Comparison of ENCODE assay signal across 17 cellular contexts in genomic region chr1:25128168-25128621, GRCh38.
A peak's percentile ranks its signal among the peaks of the same experiment; 100 is the strongest.
DNase-seq lines count a peak whose midpoint lies in the region; ATAC-seq, FAIRE-seq and TF ChIP-seq lines count a peak whose summit lies in the region.
"Had no signal": no experiment of that assay in that cellular context is flagged by ENCODE, and none has a peak within 500 bp of the region (broad histone marks: within the 10 kb centered on the region; RNA-seq: fewer than 3 reads in every experiment).

No MANE protein-coding gene starts in this region.

- peak; percentile 44 for DNase-seq in GM12892 (ENCODE audit: insufficient read length)
- peak; percentile 16 for DNase-seq in brain microvascular endothelial cell
- DNase-seq in iPS-NIHi11 (ENCODE audit: low spot score): no peak
- no peak for DNase-seq in OCI-M2 (lab: John Stamatoyannopoulos, UW; ENCODE audit: unreplicated experiment)
- DNase-seq in islet precursor cell: no peak
- DNase-seq: activated CD4-positive, alpha-beta T cell treated with anti-CD3 and anti-CD28 coated beads, Interleukin-2, amount 10 ng/mL, durations not matched to agents 7 days and 5 days; activated effector memory CD4-positive, alpha-beta T cell treated with anti-CD3 and anti-CD28 coated beads, Interleukin-2, amount 50 U/mL, for 16 hours; BE2C; DND-41; KG1; NCI-H2029; nephron progenitor cell had no signal

- no peak overlapping the region for H3K27ac ChIP-seq in brain microvascular endothelial cell

- no peaks in the 10 kb centered on the region for H3K27me3 ChIP-seq in brain microvascular endothelial cell (replicated peaks)
- H3K27me3 ChIP-seq: BE2C had no signal

- ATAC-seq in GM21360 (IDR thresholded peaks at IDR 0.05; ENCODE audit: unreplicated experiment) (peak; percentile 61), HG03159 (IDR thresholded peaks at IDR 0.05; ENCODE audit: unreplicated experiment) (peak; percentile 48), GM19395 (IDR thresholded peaks at IDR 0.05; ENCODE audit: unreplicated experiment) (no peak)
- ATAC-seq: sciatic nerve had no signal

- TF ChIP-seq CTCF in brain microvascular endothelial cell (IDR thresholded peaks at IDR 0.05; ENCODE audit: low read depth, low read length, missing control alignments): no peak

- no peak for TF ChIP-seq POLR2A in GM12892 (IDR thresholded peaks at IDR 0.05; ENCODE audit: low read depth, low read length)

- no peaks in the 10 kb centered on the region for H3K36me3 ChIP-seq in brain microvascular endothelial cell (replicated peaks)
- H3K36me3 ChIP-seq: BE2C had no signal

- no peak overlapping the region for H3K4me3 ChIP-seq in brain microvascular endothelial cell (ENCODE audit: low read depth, low read length)

- in situ Hi-C loops in brain microvascular endothelial cell (cut with HindIII; ENCODE audit: low pct_ligation_motif_present, low sequenced_read_pairs): no loop called here

- FAIRE-seq in GM12892 (lab: Jason Lieb, UNC): peak; percentile 95
- FAIRE-seq: H1 had no signal

Comparison
In these comparisons a context has a peak if more than half of its experiments do, and no peak if none do; other contexts are left out.
1. DNase-seq: peak in GM12892 (single experiment) and brain microvascular endothelial cell (single experiment); none in iPS-NIHi11 (single experiment), OCI-M2 (single experiment) and islet precursor cell (single experiment).